Comparison of ENCODE assay signal across 1 cellular context in genomic region chr2:174705321-174705720, GRCh38.
TF ChIP-seq lines count a peak whose summit lies in the region.

No MANE protein-coding gene starts in this region.

TF ChIP-seq in K562, 482 proteins besides CTCF, POLR2A, EP300 and RAD21 (continued from another document):
- TF ChIP-seq RBM39 (optimal IDR thresholded peaks at IDR 0.05; ENCODE audit: low read depth, low read length) (no peak), TCFL5 (CRISPR knock-in tag; conservative IDR thresholded peaks at IDR 0.05) (no peak), HDAC2 (IDR thresholded peaks at IDR 0.05) (no peak), ZNF79 (CRISPR knock-in tag; IDR thresholded peaks at IDR 0.05; ENCODE audit: low read depth) (no peak), EWSR1 (IDR thresholded peaks at IDR 0.05; ENCODE audit: borderline replicate concordance, low read depth, partially characterized antibody) (no peak), BACH1 (tag; IDR thresholded peaks at IDR 0.05) (no peak), MCM3 (IDR thresholded peaks at IDR 0.05) (no peak), ZNF57 (CRISPR knock-in tag; IDR thresholded peaks at IDR 0.05) (no peak), PBX2 (CRISPR knock-in tag; IDR thresholded peaks at IDR 0.05; ENCODE audit: low read depth) (no peak), PBX2 (tag; conservative IDR thresholded peaks at IDR 0.05; ENCODE audit: low read depth) (no peak)
